In genomic region chr2:19885791-19886190, GRCh38 we compare ENCODE assay signal across 19 cellular contexts.
"Had no signal": no experiment of that assay in that cellular context is flagged by ENCODE, and none has a peak within 500 bp of the region (broad histone marks: within the 10 kb centered on the region; RNA-seq: fewer than 3 reads in every experiment).

No MANE protein-coding gene starts in this region.

- ATAC-seq: effector memory CD8-positive, alpha-beta T cell; right lobe of liver; upper lobe of right lung had no signal

- H3K36me3 ChIP-seq: prostate gland, right lobe of liver, tibial nerve, upper lobe of right lung, vagina had no signal

- H3K9me3 ChIP-seq: prostate gland, right lobe of liver, testis, tibial nerve, upper lobe of right lung, vagina had no signal

- H3K4me3 ChIP-seq: prostate gland, right lobe of liver, skin epidermis, testis, tibial nerve, upper lobe of right lung, vagina had no signal

- H3K36me3 Mint-ChIP-seq: mesothelial cell of epicardium had no signal

- H3K27me3 ChIP-seq: right lobe of liver, testis, tibial nerve, upper lobe of right lung, vagina had no signal

- H3K27ac ChIP-seq: foreskin keratinocyte, parathyroid adenoma, right lobe of liver, skin epidermis, testis, tibial nerve, upper lobe of right lung, vagina had no signal

- DNase-seq: cortex of kidney; effector memory CD8-positive, alpha-beta T cell; erythroblast; foreskin keratinocyte; kidney glomerular epithelial cell; occipital lobe; right lobe of liver; testis; upper lobe of right lung had no signal

- H3K27ac Mint-ChIP-seq: effector memory CD8-positive, alpha-beta T cell; memory B cell; mesothelial cell of epicardium; nephron; stimulated activated naive CD8-positive, alpha-beta T cell treated with anti-CD3 and anti-CD28 coated beads, Interleukin-15, Interleukin-2, amounts not matched to agents 100 ng/mL and 50 ng/mL, for 24 hours had no signal

- H3K79me2 ChIP-seq: parathyroid adenoma had no signal

- H3K27me3 Mint-ChIP-seq: central memory CD8-positive, alpha-beta T cell; effector memory CD8-positive, alpha-beta T cell; memory B cell; stimulated activated naive CD8-positive, alpha-beta T cell treated with anti-CD3 and anti-CD28 coated beads, Interleukin-15, Interleukin-2, amounts not matched to agents 100 ng/mL and 50 ng/mL, for 24 hours had no signal

- H3K9ac ChIP-seq: parathyroid adenoma had no signal

- H3K9me3 Mint-ChIP-seq: central memory CD8-positive, alpha-beta T cell; effector memory CD8-positive, alpha-beta T cell; memory B cell; mesothelial cell of epicardium; nephron; stimulated activated naive CD8-positive, alpha-beta T cell treated with anti-CD3 and anti-CD28 coated beads, Interleukin-15, Interleukin-2, amounts not matched to agents 100 ng/mL and 50 ng/mL, for 24 hours had no signal

- H3K4me1 ChIP-seq: parathyroid adenoma, right lobe of liver, testis, upper lobe of right lung had no signal

- H2AFZ ChIP-seq: parathyroid adenoma had no signal

- H3K4me1 Mint-ChIP-seq: nephron had no signal

- H3K4me3 Mint-ChIP-seq: central memory CD8-positive, alpha-beta T cell; effector memory CD8-positive, alpha-beta T cell; memory B cell; mesothelial cell of epicardium; nephron; stimulated activated naive CD8-positive, alpha-beta T cell treated with anti-CD3 and anti-CD28 coated beads, Interleukin-15, Interleukin-2, amounts not matched to agents 100 ng/mL and 50 ng/mL, for 24 hours had no signal
